Comparison of ENCODE assay signal across 2 cellular contexts in the genomic region with DNA sequence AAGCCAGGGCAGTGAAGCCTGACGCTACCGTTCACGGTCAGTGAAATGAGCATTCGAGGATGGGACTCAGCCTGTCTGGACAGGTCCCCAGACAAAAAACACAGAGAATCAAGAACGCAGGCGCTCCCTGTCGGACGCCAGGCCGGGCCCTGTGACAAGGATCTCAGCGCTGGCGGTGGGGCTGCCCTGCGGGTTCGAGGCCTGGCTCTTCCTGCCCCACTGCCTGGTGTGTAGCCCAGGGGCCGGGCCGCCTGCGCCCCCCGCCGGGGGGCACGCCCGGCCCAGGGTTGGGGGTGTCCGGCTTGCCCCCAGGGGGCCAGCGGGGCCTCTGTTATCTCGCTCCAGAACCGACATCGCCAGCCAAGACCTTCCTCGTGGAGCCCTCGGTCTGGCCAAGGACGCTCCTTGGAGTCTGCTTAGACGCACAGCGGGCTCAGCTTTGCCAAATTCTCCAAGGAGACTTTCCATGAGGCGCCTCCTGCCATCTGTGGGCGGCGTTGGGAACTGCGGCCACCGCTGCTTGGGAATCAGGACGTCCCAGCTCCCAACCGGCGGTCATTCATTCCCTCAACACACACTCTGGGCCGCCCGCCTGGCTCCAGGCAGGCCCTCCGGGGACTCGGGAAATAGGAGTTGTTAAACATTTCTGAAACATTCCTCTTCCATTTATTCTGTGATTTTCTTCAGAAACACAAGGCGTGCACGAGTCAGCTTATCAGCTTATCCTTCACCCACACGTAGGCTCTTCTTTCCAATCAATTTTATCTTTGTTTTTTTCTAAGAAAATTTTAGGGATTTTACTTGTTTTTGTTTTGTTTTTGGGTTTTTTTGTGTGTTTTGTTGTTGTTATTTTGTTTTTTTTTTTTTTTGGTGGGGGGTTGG.
TF ChIP-seq lines count a peak whose summit lies in the region.

No MANE protein-coding gene starts in this region.

TF ChIP-seq in HEK293, 187 proteins besides CTCF, POLR2A, EP300 and RAD21 (continued from another document):
- TF ChIP-seq ZNF561 (tag by site-specific recombination; IDR thresholded peaks at IDR 0.05; ENCODE audit: borderline replicate concordance): peak; percentile 58; the same call in 1 of the 2 replicates
- 0 out of 2 replicates have a peak, but pooled peaks have one; percentile 76 for TF ChIP-seq TRIM28 (IDR thresholded peaks at IDR 0.05; ENCODE audit: borderline replicate concordance, low read length)
- TF ChIP-seq ZBTB20 (tag by site-specific recombination; IDR thresholded peaks at IDR 0.05): no peak
- peak; percentile 61; the same call in 1 of the 2 replicates for TF ChIP-seq KLF8 (tag by site-specific recombination; IDR thresholded peaks at IDR 0.05)
- peak; percentile 98 for TF ChIP-seq IKZF3 (tag by site-specific recombination; IDR thresholded peaks at IDR 0.05)
- no peak for TF ChIP-seq ZNF354C (tag by site-specific recombination; IDR thresholded peaks at IDR 0.05; ENCODE audit: borderline replicate concordance, low read depth)
- TF ChIP-seq, protein P1, sequence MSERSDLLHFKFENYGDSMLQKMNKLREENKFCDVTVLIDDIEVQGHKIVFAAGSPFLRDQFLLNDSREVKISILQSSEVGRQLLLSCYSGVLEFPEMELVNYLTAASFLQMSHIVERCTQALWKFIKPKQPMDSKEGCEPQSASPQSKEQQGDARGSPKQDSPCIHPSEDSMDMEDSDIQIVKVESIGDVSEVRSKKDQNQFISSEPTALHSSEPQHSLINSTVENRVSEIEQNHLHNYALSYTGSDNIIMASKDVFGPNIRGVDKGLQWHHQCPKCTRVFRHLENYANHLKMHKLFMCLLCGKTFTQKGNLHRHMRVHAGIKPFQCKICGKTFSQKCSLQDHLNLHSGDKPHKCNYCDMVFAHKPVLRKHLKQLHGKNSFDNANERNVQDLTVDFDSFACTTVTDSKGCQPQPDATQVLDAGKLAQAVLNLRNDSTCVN (tag by site-specific recombination; optimal IDR thresholded peaks at IDR 0.05): no peak
- peak; percentile 40 for TF ChIP-seq ZBTB8A (tag by site-specific recombination; IDR thresholded peaks at IDR 0.05)
- TF ChIP-seq ZNF529 (tag by site-specific recombination; IDR thresholded peaks at IDR 0.05; ENCODE audit: insufficient replicate concordance): no peak
- peak; percentile 35; the same call in 1 of the 2 replicates for TF ChIP-seq SP7 (tag by site-specific recombination; IDR thresholded peaks at IDR 0.05)
- TF ChIP-seq GLIS2 (tag by site-specific recombination; IDR thresholded peaks at IDR 0.05): no peak
- peak; percentile 49 for TF ChIP-seq ZNF654 (tag by site-specific recombination; IDR thresholded peaks at IDR 0.05; ENCODE audit: low read depth)
- TF ChIP-seq ZIC2 (tag by site-specific recombination; IDR thresholded peaks at IDR 0.05): peak; percentile 74
- TF ChIP-seq, protein P2, sequence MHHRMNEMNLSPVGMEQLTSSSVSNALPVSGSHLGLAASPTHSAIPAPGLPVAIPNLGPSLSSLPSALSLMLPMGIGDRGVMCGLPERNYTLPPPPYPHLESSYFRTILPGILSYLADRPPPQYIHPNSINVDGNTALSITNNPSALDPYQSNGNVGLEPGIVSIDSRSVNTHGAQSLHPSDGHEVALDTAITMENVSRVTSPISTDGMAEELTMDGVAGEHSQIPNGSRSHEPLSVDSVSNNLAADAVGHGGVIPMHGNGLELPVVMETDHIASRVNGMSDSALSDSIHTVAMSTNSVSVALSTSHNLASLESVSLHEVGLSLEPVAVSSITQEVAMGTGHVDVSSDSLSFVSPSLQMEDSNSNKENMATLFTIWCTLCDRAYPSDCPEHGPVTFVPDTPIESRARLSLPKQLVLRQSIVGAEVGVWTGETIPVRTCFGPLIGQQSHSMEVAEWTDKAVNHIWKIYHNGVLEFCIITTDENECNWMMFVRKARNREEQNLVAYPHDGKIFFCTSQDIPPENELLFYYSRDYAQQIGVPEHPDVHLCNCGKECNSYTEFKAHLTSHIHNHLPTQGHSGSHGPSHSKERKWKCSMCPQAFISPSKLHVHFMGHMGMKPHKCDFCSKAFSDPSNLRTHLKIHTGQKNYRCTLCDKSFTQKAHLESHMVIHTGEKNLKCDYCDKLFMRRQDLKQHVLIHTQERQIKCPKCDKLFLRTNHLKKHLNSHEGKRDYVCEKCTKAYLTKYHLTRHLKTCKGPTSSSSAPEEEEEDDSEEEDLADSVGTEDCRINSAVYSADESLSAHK (tag by site-specific recombination; IDR thresholded peaks at IDR 0.05): no peak
- peak; percentile 25; the same call in 1 of the 2 replicates for TF ChIP-seq GLIS1 (tag by site-specific recombination; IDR thresholded peaks at IDR 0.05)

TF ChIP-seq in endothelial cell of umbilical vein, 7 proteins besides CTCF, POLR2A, EP300 and RAD21 (continued from another document):
- TF ChIP-seq JUN (IDR thresholded peaks at IDR 0.05; ENCODE audit: borderline replicate concordance, insufficient read depth, insufficient read length, low read depth): no peak
